In genomic region chrX:9860826-9861225, GRCh38 we compare ENCODE assay signal across 20 cellular contexts.
"Had no signal": no experiment of that assay in that cellular context is flagged by ENCODE, and none has a peak within 500 bp of the region (broad histone marks: within the 10 kb centered on the region; RNA-seq: fewer than 3 reads in every experiment).

No MANE protein-coding gene starts in this region.

- H2AFZ ChIP-seq: hepatocyte had no signal

- H3K9me3 Mint-ChIP-seq: stimulated activated naive B cell treated with anti-CD40 and anti-IgM and Interleukin-4, amounts not matched to agents 10 μg/mL and 1 μg/mL and 100 μg/mL, for 72 hours; stimulated activated naive CD8-positive, alpha-beta T cell treated with anti-CD3 and anti-CD28 coated beads, Interleukin-15, amount 100 ng/mL, for 72 hours had no signal

- H3K27ac ChIP-seq: colonic mucosa, epithelial cell of prostate, foreskin keratinocyte, hepatocyte, right atrium auricular region, testis, tibial nerve had no signal

- H3K27me3 ChIP-seq: colonic mucosa, foreskin keratinocyte, hepatocyte, right atrium auricular region, testis, tibial nerve had no signal

- H3K27ac Mint-ChIP-seq: nephron progenitor cell; stimulated activated naive B cell treated with anti-CD40 and anti-IgM and Interleukin-4, amounts not matched to agents 10 μg/mL and 1 μg/mL and 100 μg/mL, for 72 hours had no signal

- H3K4me3 Mint-ChIP-seq: naive thymus-derived CD4-positive, alpha-beta T cell; nephron progenitor cell; stimulated activated naive B cell treated with anti-CD40 and anti-IgM and Interleukin-4, amounts not matched to agents 10 μg/mL and 1 μg/mL and 100 μg/mL, for 72 hours; stimulated activated naive CD8-positive, alpha-beta T cell treated with anti-CD3 and anti-CD28 coated beads, Interleukin-15, amount 100 ng/mL, for 72 hours had no signal

- H3K4me1 ChIP-seq: colonic mucosa, foreskin keratinocyte, right atrium auricular region, testis, tibial nerve had no signal

- H3K36me3 ChIP-seq: colonic mucosa, right atrium auricular region, tibial nerve had no signal

- H3K4me2 ChIP-seq: hepatocyte had no signal

- ATAC-seq: left colon; left ventricle myocardium superior; naive thymus-derived CD4-positive, alpha-beta T cell; stimulated activated naive B cell treated with anti-CD40 and anti-IgM and Interleukin-4, amounts not matched to agents 10 μg/mL and 1 μg/mL and 100 μg/mL, for 72 hours; stimulated activated naive CD8-positive, alpha-beta T cell treated with anti-CD3 and anti-CD28 coated beads, Interleukin-15, amount 100 ng/mL, for 72 hours had no signal

- FAIRE-seq: small intestine had no signal

- DNase-seq: caudate nucleus; colonic mucosa; dermis blood vessel endothelial cell; head of caudate nucleus; left colon; left ventricle myocardium superior; naive thymus-derived CD4-positive, alpha-beta T cell; nephron progenitor cell; posterior cingulate gyrus; small intestine; stimulated activated CD4-positive, alpha-beta T cell treated with anti-CD3 and anti-CD28 coated beads, Interleukin-4, amount 100 ng/mL, for 24 hours; stimulated activated naive B cell treated with anti-CD40 and anti-IgM and Interleukin-4, amounts not matched to agents 10 μg/mL and 1 μg/mL and 100 μg/mL, for 72 hours; stimulated activated naive CD8-positive, alpha-beta T cell treated with anti-CD3 and anti-CD28 coated beads, Interleukin-15, amount 100 ng/mL, for 72 hours; testis had no signal

- H3K36me3 Mint-ChIP-seq: naive thymus-derived CD4-positive, alpha-beta T cell had no signal

- H3K9me3 ChIP-seq: colonic mucosa, right atrium auricular region, testis, tibial nerve had no signal

- H3K4me1 Mint-ChIP-seq: naive thymus-derived CD4-positive, alpha-beta T cell; stimulated activated naive CD8-positive, alpha-beta T cell treated with anti-CD3 and anti-CD28 coated beads, Interleukin-15, amount 100 ng/mL, for 72 hours had no signal

- H3K4me3 ChIP-seq: colonic mucosa, hepatocyte, lung, right atrium auricular region, testis, tibial nerve had no signal
